18 cellular contexts compared by ENCODE assay signal in genomic region chr3:8097690-8098089, GRCh38.
"Had no signal": no experiment of that assay in that cellular context is flagged by ENCODE, and none has a peak within 500 bp of the region (broad histone marks: within the 10 kb centered on the region; RNA-seq: fewer than 3 reads in every experiment).

No MANE protein-coding gene starts in this region.

- H3K27me3 ChIP-seq: gastroesophageal sphincter, ovary, transverse colon, uterus had no signal

- DNase-seq: activated CD4-positive, alpha-beta T cell treated with anti-CD3 and anti-CD28 coated beads, Interleukin-2, amount 50 U/mL, for 4 hours; activated naive CD4-positive, alpha-beta T cell; activated naive CD8-positive, alpha-beta T cell treated with anti-CD3 and anti-CD28 coated beads for 36 hours; activated T-cell treated with anti-CD3 and anti-CD28 coated beads for 4 hours; amniotic stem cell; caudate nucleus; immature natural killer cell; mesenchymal stem cell; mucosa of descending colon; naive B cell; ovary; psoas muscle; right cardiac atrium; stimulated activated CD4-positive, alpha-beta T cell treated with anti-CD3 and anti-CD28 coated beads, Interleukin-2, amount 100 ng/mL, for 24 hours; transverse colon; uterus had no signal

- H3K36me3 ChIP-seq: gastroesophageal sphincter, ovary, transverse colon, uterus had no signal

- H3K27ac ChIP-seq: gastroesophageal sphincter, ovary, psoas muscle, transverse colon, uterus had no signal

- H3K9me3 ChIP-seq: gastroesophageal sphincter, mucosa of descending colon, ovary, psoas muscle, transverse colon, uterus had no signal

- H3K4me1 ChIP-seq: gastroesophageal sphincter, psoas muscle, transverse colon, uterus had no signal

- FAIRE-seq: colon had no signal

- H3K4me3 ChIP-seq: gastroesophageal sphincter, mucosa of descending colon, ovary, psoas muscle, transverse colon, uterus had no signal

- ATAC-seq: gastroesophageal sphincter, mucosa of descending colon, psoas muscle, right cardiac atrium had no signal
